In the genomic region with DNA sequence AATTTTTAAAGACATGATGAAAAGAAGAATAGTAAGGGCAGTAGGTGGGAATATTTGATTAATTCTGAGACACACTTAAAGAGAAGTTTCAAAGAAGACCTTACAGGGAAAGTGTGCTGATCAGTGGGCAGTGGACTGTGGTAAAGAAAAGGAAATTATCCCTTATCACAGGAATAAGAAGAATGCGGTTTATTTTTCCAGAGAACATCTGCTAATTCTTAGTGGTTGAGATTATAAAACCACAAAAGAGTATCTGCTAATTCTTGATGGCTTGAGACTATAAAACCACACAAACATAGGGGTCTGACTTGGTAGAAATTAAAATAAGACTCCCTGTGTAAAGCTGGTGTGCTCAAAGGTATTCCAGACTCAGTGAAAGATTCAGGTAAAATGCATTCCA, we compare ENCODE assay signal across 18 cellular contexts. TPM values are rescaled to one million over a fixed set of nuclear protein-coding genes. Genes with fewer than 3 reads are reported as not detected.
A peak's percentile ranks its signal among the peaks of the same experiment; 100 is the strongest.
DNase-seq lines count a peak whose midpoint lies in the region; TF ChIP-seq lines count a peak whose summit lies in the region.
"Had no signal": no experiment of that assay in that cellular context is flagged by ENCODE, and none has a peak within 500 bp of the region (broad histone marks: within the 10 kb centered on the region; RNA-seq: fewer than 3 reads in every experiment).

No MANE protein-coding gene starts in this region.

- H3K9me3 Mint-ChIP-seq in chondrocyte (ENCODE audit: low read depth), result peaks cover 30% of the 10 kb centered on the region

- no peak overlapping the region for H3K4me3 Mint-ChIP-seq in chondrocyte (ENCODE audit: unreplicated experiment)
- H3K4me3 Mint-ChIP-seq: CD4-positive, alpha-beta T cell had no signal

- peaks cover 1% of the 10 kb centered on the region for H3K4me1 Mint-ChIP-seq in chondrocyte (ENCODE audit: low read depth)

- no peak for TF ChIP-seq CTCF in fibroblast of villous mesenchyme (IDR thresholded peaks at IDR 0.05; ENCODE audit: insufficient read depth, low read depth, low read length)
- TF ChIP-seq CTCF in coronary artery (IDR thresholded peaks at IDR 0.05), result no peak
- no peak for TF ChIP-seq CTCF in chondrocyte (IDR thresholded peaks at IDR 0.05)

- peak; percentile 23 for DNase-seq in A172 (ENCODE audit: low spot score)
- DNase-seq in LHCN-M2 (ENCODE audit: low read depth), result peak; percentile 74
- DNase-seq in amniotic epithelial cell (ENCODE audit: low read depth), result peak; percentile 84
- peak; percentile 55 for DNase-seq in fibroblast of villous mesenchyme (ENCODE audit: low read depth)
- no peak for DNase-seq in NCI-H82 (lab: John Stamatoyannopoulos, UW)
- no peak for DNase-seq in KBM-7
- no peak for DNase-seq in coronary artery (ENCODE audit: low spot score)
- no peak for DNase-seq in chondrocyte (ENCODE audit: low spot score)
- DNase-seq: 8988T; BE2C; Caco-2; CD4-positive, alpha-beta T cell; DMS153; MV-4-11; NCI-H1694 treated with DMSO at 0.1 percent for 48 hours; NCI-H510A treated with DMSO at 0.1 percent for 48 hours; NCI-H774; PC-9 had no signal

- H3K27me3 Mint-ChIP-seq in chondrocyte (ENCODE audit: low read depth), result peaks cover 2% of the 10 kb centered on the region

- in situ Hi-C loops in KBM-7 (cut with MboI; ENCODE audit: low pct_unique_long_range_greater_than_20kb, low sequenced_read_pairs), result no loop called here

- H3K4me3 ChIP-seq in fibroblast of villous mesenchyme (ENCODE audit: low read depth, low read length) (no peak overlapping the region), coronary artery (no peak overlapping the region)
- H3K4me3 ChIP-seq: PC-9 had no signal

- no peak overlapping the region for H3K27ac ChIP-seq in coronary artery
- H3K27ac ChIP-seq: PC-9 had no signal

- peaks cover 4% of the 10 kb centered on the region for H3K36me3 Mint-ChIP-seq in chondrocyte (ENCODE audit: low read depth)

- no peak overlapping the region for H3K27ac Mint-ChIP-seq in chondrocyte (ENCODE audit: unreplicated experiment)
- H3K27ac Mint-ChIP-seq: CD4-positive, alpha-beta T cell had no signal

RNA-seq across cellular contexts. Expression of a gene that starts 60.0 kb away (rescaled TPM):
- 43.1 and 47.8 TPM in 2 replicates for total RNA-seq in A172 (2014; rRNA removed; shearing (Covaris generic))
- 34.8 and 42.1 TPM in 2 replicates for total RNA-seq in LHCN-M2 (2014; rRNA removed)
- polyA plus RNA-seq in LHCN-M2 (2012), result 11.9 TPM
- 38.0 and 60.9 TPM in 2 replicates for total RNA-seq in fibroblast of villous mesenchyme
- 25.3 to 35.6 TPM (median 25.9 TPM) in 3 replicates for total RNA-seq in chondrocyte

Comparison
In these comparisons a context has a peak if more than half of its experiments do, and no peak if none do; other contexts are left out.
1. DNase-seq: peak in A172 (single experiment), LHCN-M2 (single experiment), amniotic epithelial cell (single experiment) and fibroblast of villous mesenchyme (single experiment); none in NCI-H82 (single experiment), KBM-7 (single experiment), coronary artery (single experiment) and chondrocyte (single experiment).